In genomic region chrX:47482512-47483309, GRCh38 we compare ENCODE assay signal across 8 cellular contexts. TPM values are rescaled to one million over a fixed set of nuclear protein-coding genes. Genes with fewer than 3 reads are reported as not detected.
A peak's percentile ranks its signal among the peaks of the same experiment; 100 is the strongest.
DNase-seq lines count a peak whose midpoint lies in the region; ATAC-seq and TF ChIP-seq lines count a peak whose summit lies in the region.

Gene ZNF41, minus strand, starts transcription at chrX:47483222. Its CDS starts 15,741 bp downstream, at chrX:47467481.

- H3K9ac ChIP-seq in colonic mucosa (ENCODE audit: low read depth in 2 of 2, low read length in 2 of 2), result peak within 1 kb of the TSS; percentile 70 to 77

- H3K36me3 ChIP-seq in BJ (ENCODE audit: control insufficient read depth, insufficient read depth, low read length), result no peaks in the 10 kb centered on the region
- H3K36me3 ChIP-seq in colonic mucosa, result no peaks in the 10 kb centered on the region

- CTCF ChIA-PET in BJ (lab: Yijun Ruan, JAX), result interaction anchor here (1.6 kb wide), 1 partner anchor 41 kb away, joined by 4 read pairs; no protein-coding TSS in a partner anchor

- H3K4me3 ChIP-seq in BJ (ENCODE audit: low read depth, low read length), result peak within 1 kb of the TSS; percentile 66
- H3K4me3 ChIP-seq in colonic mucosa, result peak within 1 kb of the TSS; percentile 55

- no peaks in the 10 kb centered on the region for H3K4me1 ChIP-seq in colonic mucosa

- ATAC-seq in GM19328 (IDR thresholded peaks at IDR 0.05; ENCODE audit: unreplicated experiment) (peak; percentile 76), HG03469 (IDR thresholded peaks at IDR 0.05; ENCODE audit: unreplicated experiment) (peak; percentile 85), left lobe of liver (peak; percentile 89)

- H3K27me3 ChIP-seq in BJ (ENCODE audit: control insufficient read depth, insufficient read depth, low read length) (no peaks in the 10 kb centered on the region), colonic mucosa (no peaks in the 10 kb centered on the region)

- POLR2A ChIA-PET in BJ (lab: Charles Lee), result no interaction called here

- peak within 1 kb of the TSS; percentile 89 for H3K27ac ChIP-seq in colonic mucosa

- intact Hi-C loops in colonic mucosa (cut with DNase I), result no loop called here

- TF ChIP-seq CTCF in BJ (IDR thresholded peaks at IDR 0.05; ENCODE audit: insufficient read depth, low read depth, low read length) (no peak), colonic mucosa (IDR thresholded peaks at IDR 0.05) (no peak)

- H3K9me3 ChIP-seq in colonic mucosa, result no peaks in the 10 kb centered on the region

- DNase-seq in BJ (ENCODE audit: low read depth) (no peak), NCI-H524 treated with DMSO at 0.1 percent for 48 hours (lab: John Stamatoyannopoulos, UW) (peak; percentile 74), colonic mucosa (peak; percentile 74), left lobe of liver (ENCODE audit: low spot score) (peak; percentile 71)
- DNase-seq in activated CD4-positive, alpha-beta T cell treated with anti-CD3 and anti-CD28 coated beads for 48 hours, result peak; percentile 86
- DNase-seq in stimulated activated CD4-positive, alpha-beta T cell treated with anti-CD3 and anti-CD28 coated beads, Interleukin-2, amount 100 ng/mL, for 24 hours, result peak; percentile 76 to 78

RNA-seq across cellular contexts. Expression of gene ZNF41, which starts in this region (rescaled TPM):
- 4.8 and 6.5 TPM in 2 replicates for polyA plus RNA-seq in BJ (2011; rRNA removed)
- 2.9 and 4.0 TPM in 2 replicates for polyA minus RNA-seq in BJ (2011; rRNA and poly(A)+ RNA removed)
- total RNA-seq in colonic mucosa (10 to 100 TPM in 1 of 2 donors, 1 to 10 TPM in 1; 8.3 to 10.3 TPM), left lobe of liver (3.3 TPM)
